18 cellular contexts compared by ENCODE assay signal in genomic region chr14:100652739-100653138, GRCh38.
DNase-seq lines count a peak whose midpoint lies in the region; ATAC-seq, FAIRE-seq and TF ChIP-seq lines count a peak whose summit lies in the region.
"Had no signal": no experiment of that assay in that cellular context is flagged by ENCODE, and none has a peak within 500 bp of the region (broad histone marks: within the 10 kb centered on the region; RNA-seq: fewer than 3 reads in every experiment).

No MANE protein-coding gene starts in this region.

- H3K27me3 ChIP-seq in pancreas (no peaks in the 10 kb centered on the region), aorta (ENCODE audit: control insufficient read depth in 1 of 2, insufficient read depth in 2 of 2, low read length in 1 of 2) (no peaks in the 10 kb centered on the region)

- H3K9me3 ChIP-seq in pancreas = no peaks in the 10 kb centered on the region
- no peaks in the 10 kb centered on the region for H3K9me3 ChIP-seq in aorta (ENCODE audit: control insufficient read depth, low read length)
- H3K9me3 ChIP-seq: HAP-1 had no signal

- H3K4me1 ChIP-seq in pancreas (peaks cover 14 to 34% (median 16%) of the 10 kb centered on the region in 3 donors), aorta (ENCODE audit: control insufficient read depth in 1 of 2, insufficient read depth in 2 of 2, low read length in 2 of 2) (no peaks in the 10 kb centered on the region)

- in situ Hi-C loops in GM13977 (cut with MboI; ENCODE audit: low pct_unique_long_range_greater_than_20kb, low sequenced_read_pairs, unreplicated experiment) = no loop called here

- no peak overlapping the region for H3K4me3 ChIP-seq in pancreas
- no peak overlapping the region for H3K4me3 ChIP-seq in aorta (ENCODE audit: low read length in 2 of 2)
- H3K4me3 ChIP-seq: HAP-1 had no signal

- H3K36me3 ChIP-seq in pancreas (no peaks in the 10 kb centered on the region), aorta (ENCODE audit: control insufficient read depth in 1 of 2, insufficient read depth in 2 of 2, low read length in 1 of 2) (no peaks in the 10 kb centered on the region)
- H3K36me3 ChIP-seq: HAP-1 had no signal

- TF ChIP-seq CTCF in pancreas (IDR thresholded peaks at IDR 0.05) = no peak
- no peak for TF ChIP-seq CTCF in GM13977 (IDR thresholded peaks at IDR 0.05; ENCODE audit: extremely low read depth, insufficient read depth, missing control alignments)

- intact Hi-C loops in pancreas (cut with DNase I) = loop anchor here in 2 of 3 donors (5.0 to 10.0 kb wide), 3 partner anchors 225 to 270 kb away; no protein-coding TSS in a partner anchor
- intact Hi-C loops in aorta (cut with DNase I) = loop anchor here in 1 of 2 donors (5.0 kb wide), 2 partner anchors 210 to 270 kb away; no protein-coding TSS in a partner anchor

- ATAC-seq in pancreas = no peak
- no peak for ATAC-seq in aorta (ENCODE audit: low FRiP score)
- ATAC-seq: Panc1 had no signal

- WGBS in pancreas, 2 donors = 91 to 94% methylated on average over 8 of the region's 8 CpGs
- 81 to 86% methylated on average over 8 of the region's 8 CpGs for WGBS in aorta, 2 donors

- H3K27ac ChIP-seq in pancreas (peak overlapping the region in 3 of 4 donors; percentile 40 to 51 (median 47)), aorta (ENCODE audit: low read depth in 1 of 2, low read length in 2 of 2) (no peak overlapping the region)
- H3K27ac ChIP-seq: 22Rv1 had no signal

- FAIRE-seq in pancreas (lab: Jason Lieb, UNC) = no peak
- FAIRE-seq: HTR-8/SVneo had no signal

- DNase-seq in NCI-H1417 (lab: John Stamatoyannopoulos, UW) (peak in 2 of 3 experiments; percentile 26 to 36), NCI-H1417 treated with DMSO at 0.1 percent for 48 hours (lab: John Stamatoyannopoulos, UW) (no peak), NCI-H69 (lab: John Stamatoyannopoulos, UW) (peak; percentile 42), fibroblast of gingiva (ENCODE audit: low read depth) (peak; percentile 37), pancreas (no peak), aorta (no peak), NCI-H2029 treated with DMSO at 0.1 percent for 48 hours (lab: John Stamatoyannopoulos, UW) (no peak), GM13977 (ENCODE audit: low spot score) (no peak)
- DNase-seq: COR-L47, DMS 273 treated with DMSO at 0.1 percent for 48 hours, GDM1, NCI-H1436 treated with DMSO at 0.1 percent for 48 hours, NCI-H2081, NCI-H526 treated with DMSO at 0.1 percent for 48 hours had no signal

Comparison
In these comparisons a context has a peak if more than half of its experiments do, and no peak if none do; other contexts are left out.
1. DNase-seq: peak in NCI-H1417 (2 of 3), NCI-H69 (single experiment) and fibroblast of gingiva (single experiment); none in NCI-H1417 treated with DMSO at 0.1 percent for 48 hours (single experiment), pancreas (0 of 6), aorta (0 of 2), NCI-H2029 treated with DMSO at 0.1 percent for 48 hours (single experiment) and GM13977 (single experiment).
2. H3K27ac ChIP-seq: peak in pancreas (3 of 4); none in aorta (0 of 2).